1 cellular context compared by ENCODE assay signal in the genomic region with DNA sequence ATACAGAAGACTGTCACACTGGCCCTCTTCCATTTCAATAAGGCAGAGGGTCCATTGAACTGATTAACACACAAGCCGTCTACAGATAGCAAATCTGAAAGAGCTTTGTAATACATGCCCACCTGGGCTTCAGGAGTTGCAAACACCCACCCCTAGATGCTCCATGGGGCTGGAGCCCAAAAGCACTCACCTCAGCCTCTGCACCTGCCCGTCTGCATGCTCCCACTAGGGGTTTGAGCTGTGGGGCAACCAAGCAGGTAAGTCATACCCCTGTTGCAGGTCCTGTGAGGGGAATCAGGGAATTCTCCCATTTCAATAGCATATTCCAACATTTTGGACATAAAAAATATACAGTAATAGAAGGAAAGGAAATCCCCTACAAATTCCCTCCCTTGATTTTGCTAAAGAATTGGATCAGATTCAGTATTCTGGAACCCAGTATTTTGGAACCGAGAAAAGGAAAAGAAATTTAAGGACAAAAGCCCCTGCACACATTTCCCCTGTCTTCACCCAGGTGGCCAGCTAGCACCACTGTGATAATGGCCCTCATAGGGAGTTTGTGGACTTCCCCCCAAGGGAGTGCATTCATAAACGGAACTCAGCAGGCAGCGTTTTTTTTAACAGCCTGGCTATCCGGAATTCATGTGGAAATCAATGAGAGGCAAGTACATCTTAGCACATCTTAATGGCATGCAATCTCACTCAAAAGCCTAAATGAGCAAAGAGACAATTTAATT.
TF ChIP-seq lines count a peak whose summit lies in the region.

No MANE protein-coding gene starts in this region.

TF ChIP-seq in H1, 55 proteins besides CTCF, POLR2A, EP300 and RAD21:
- TF ChIP-seq, protein P1, sequence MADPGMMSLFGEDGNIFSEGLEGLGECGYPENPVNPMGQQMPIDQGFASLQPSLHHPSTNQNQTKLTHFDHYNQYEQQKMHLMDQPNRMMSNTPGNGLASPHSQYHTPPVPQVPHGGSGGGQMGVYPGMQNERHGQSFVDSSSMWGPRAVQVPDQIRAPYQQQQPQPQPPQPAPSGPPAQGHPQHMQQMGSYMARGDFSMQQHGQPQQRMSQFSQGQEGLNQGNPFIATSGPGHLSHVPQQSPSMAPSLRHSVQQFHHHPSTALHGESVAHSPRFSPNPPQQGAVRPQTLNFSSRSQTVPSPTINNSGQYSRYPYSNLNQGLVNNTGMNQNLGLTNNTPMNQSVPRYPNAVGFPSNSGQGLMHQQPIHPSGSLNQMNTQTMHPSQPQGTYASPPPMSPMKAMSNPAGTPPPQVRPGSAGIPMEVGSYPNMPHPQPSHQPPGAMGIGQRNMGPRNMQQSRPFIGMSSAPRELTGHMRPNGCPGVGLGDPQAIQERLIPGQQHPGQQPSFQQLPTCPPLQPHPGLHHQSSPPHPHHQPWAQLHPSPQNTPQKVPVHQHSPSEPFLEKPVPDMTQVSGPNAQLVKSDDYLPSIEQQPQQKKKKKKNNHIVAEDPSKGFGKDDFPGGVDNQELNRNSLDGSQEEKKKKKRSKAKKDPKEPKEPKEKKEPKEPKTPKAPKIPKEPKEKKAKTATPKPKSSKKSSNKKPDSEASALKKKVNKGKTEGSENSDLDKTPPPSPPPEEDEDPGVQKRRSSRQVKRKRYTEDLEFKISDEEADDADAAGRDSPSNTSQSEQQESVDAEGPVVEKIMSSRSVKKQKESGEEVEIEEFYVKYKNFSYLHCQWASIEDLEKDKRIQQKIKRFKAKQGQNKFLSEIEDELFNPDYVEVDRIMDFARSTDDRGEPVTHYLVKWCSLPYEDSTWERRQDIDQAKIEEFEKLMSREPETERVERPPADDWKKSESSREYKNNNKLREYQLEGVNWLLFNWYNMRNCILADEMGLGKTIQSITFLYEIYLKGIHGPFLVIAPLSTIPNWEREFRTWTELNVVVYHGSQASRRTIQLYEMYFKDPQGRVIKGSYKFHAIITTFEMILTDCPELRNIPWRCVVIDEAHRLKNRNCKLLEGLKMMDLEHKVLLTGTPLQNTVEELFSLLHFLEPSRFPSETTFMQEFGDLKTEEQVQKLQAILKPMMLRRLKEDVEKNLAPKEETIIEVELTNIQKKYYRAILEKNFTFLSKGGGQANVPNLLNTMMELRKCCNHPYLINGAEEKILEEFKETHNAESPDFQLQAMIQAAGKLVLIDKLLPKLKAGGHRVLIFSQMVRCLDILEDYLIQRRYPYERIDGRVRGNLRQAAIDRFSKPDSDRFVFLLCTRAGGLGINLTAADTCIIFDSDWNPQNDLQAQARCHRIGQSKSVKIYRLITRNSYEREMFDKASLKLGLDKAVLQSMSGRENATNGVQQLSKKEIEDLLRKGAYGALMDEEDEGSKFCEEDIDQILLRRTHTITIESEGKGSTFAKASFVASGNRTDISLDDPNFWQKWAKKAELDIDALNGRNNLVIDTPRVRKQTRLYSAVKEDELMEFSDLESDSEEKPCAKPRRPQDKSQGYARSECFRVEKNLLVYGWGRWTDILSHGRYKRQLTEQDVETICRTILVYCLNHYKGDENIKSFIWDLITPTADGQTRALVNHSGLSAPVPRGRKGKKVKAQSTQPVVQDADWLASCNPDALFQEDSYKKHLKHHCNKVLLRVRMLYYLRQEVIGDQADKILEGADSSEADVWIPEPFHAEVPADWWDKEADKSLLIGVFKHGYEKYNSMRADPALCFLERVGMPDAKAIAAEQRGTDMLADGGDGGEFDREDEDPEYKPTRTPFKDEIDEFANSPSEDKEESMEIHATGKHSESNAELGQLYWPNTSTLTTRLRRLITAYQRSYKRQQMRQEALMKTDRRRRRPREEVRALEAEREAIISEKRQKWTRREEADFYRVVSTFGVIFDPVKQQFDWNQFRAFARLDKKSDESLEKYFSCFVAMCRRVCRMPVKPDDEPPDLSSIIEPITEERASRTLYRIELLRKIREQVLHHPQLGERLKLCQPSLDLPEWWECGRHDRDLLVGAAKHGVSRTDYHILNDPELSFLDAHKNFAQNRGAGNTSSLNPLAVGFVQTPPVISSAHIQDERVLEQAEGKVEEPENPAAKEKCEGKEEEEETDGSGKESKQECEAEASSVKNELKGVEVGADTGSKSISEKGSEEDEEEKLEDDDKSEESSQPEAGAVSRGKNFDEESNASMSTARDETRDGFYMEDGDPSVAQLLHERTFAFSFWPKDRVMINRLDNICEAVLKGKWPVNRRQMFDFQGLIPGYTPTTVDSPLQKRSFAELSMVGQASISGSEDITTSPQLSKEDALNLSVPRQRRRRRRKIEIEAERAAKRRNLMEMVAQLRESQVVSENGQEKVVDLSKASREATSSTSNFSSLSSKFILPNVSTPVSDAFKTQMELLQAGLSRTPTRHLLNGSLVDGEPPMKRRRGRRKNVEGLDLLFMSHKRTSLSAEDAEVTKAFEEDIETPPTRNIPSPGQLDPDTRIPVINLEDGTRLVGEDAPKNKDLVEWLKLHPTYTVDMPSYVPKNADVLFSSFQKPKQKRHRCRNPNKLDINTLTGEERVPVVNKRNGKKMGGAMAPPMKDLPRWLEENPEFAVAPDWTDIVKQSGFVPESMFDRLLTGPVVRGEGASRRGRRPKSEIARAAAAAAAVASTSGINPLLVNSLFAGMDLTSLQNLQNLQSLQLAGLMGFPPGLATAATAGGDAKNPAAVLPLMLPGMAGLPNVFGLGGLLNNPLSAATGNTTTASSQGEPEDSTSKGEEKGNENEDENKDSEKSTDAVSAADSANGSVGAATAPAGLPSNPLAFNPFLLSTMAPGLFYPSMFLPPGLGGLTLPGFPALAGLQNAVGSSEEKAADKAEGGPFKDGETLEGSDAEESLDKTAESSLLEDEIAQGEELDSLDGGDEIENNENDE (IDR thresholded peaks at IDR 0.05; ENCODE audit: insufficient replicate concordance, low read length) = no peak
- TF ChIP-seq POU5F1 (IDR thresholded peaks at IDR 0.05; ENCODE audit: low read depth, low read length) = no peak
TF ChIP-seq in H1: peak in this region for 0.
